In genomic region chr7:22584179-22584578, GRCh38 we compare ENCODE assay signal across 15 cellular contexts.
DNase-seq lines count a peak whose midpoint lies in the region; ATAC-seq, FAIRE-seq and TF ChIP-seq lines count a peak whose summit lies in the region.
"Had no signal": no experiment of that assay in that cellular context is flagged by ENCODE, and none has a peak within 500 bp of the region (broad histone marks: within the 10 kb centered on the region; RNA-seq: fewer than 3 reads in every experiment).

No MANE protein-coding gene starts in this region.

- no peak overlapping the region for H3K9ac ChIP-seq in PC-3 (ENCODE audit: low read length)
- H3K9ac ChIP-seq in smooth muscle cell (ENCODE audit: low read depth), result no peak overlapping the region

- intact Hi-C loops in PC-3 (cut with micrococcal nuclease) (no loop called here), spleen (cut with DNase I; ENCODE audit: low total_unique reads) (no loop called here)

- no peaks in the 10 kb centered on the region for H3K36me3 ChIP-seq in PC-3 (ENCODE audit: low read depth, low read length)
- H3K36me3 ChIP-seq in smooth muscle cell (ENCODE audit: low read depth), result no peaks in the 10 kb centered on the region
- H3K36me3 ChIP-seq in spleen, result no peaks in the 10 kb centered on the region
- no peaks in the 10 kb centered on the region for H3K36me3 ChIP-seq in small intestine (ENCODE audit: control insufficient read depth in 2 of 2, insufficient read depth in 2 of 2, low read length in 2 of 2)

- 24% methylated on average over 1 of the region's 1 CpG for WGBS in smooth muscle cell (ENCODE audit: low lambda C conversion rate)
- 17 to 37% (median 33%) methylated on average over 1 of the region's 1 CpG for WGBS in spleen, 5 donors
- 58 to 86% (median 68%) methylated on average over 1 of the region's 1 CpG for WGBS in small intestine, 3 donors

- TF ChIP-seq POLR2A in spleen (IDR thresholded peaks at IDR 0.05), result no peak

- H3F3A ChIP-seq in PC-3 (ENCODE audit: low read length, unreplicated experiment) (no peaks in the 10 kb centered on the region), smooth muscle cell (ENCODE audit: low read depth) (peaks cover 12% of the 10 kb centered on the region)

- peak; percentile 78 for DNase-seq in SIG-M5 treated with dmso at 0.1 percent for 504 hours (lab: John Stamatoyannopoulos, UW; ENCODE audit: unreplicated experiment)
- no peak for DNase-seq in SIG-M5 (lab: John Stamatoyannopoulos, UW)
- no peak for DNase-seq in PC-3
- DNase-seq in smooth muscle cell (lab: John Stamatoyannopoulos, UW; ENCODE audit: unreplicated experiment), result no peak
- DNase-seq in spleen, result no peak
- DNase-seq in small intestine, result no peak
- DNase-seq: 8988T; activated CD8-positive, alpha-beta memory T cell treated with anti-CD3 and anti-CD28 coated beads, Interleukin-2, amount 50 U/mL, for 48 hours; cerebellar nuclear complex; NCI-H1092; NCI-H774; retina had no signal

- H3K27ac ChIP-seq in PC-3 (ENCODE audit: low read length) (peak overlapping the region; percentile 67), smooth muscle cell (ENCODE audit: low read depth) (no peak overlapping the region), spleen (no peak overlapping the region), small intestine (ENCODE audit: low read depth in 1 of 2, low read length in 1 of 2) (no peak overlapping the region)

- no peak for FAIRE-seq in small intestine (lab: Jason Lieb, UNC)

- peaks cover 27% of the 10 kb centered on the region for H3K4me1 ChIP-seq in PC-3 (ENCODE audit: insufficient read depth, low read length)
- peaks cover 9% of the 10 kb centered on the region for H3K4me1 ChIP-seq in smooth muscle cell (ENCODE audit: low read depth)
- H3K4me1 ChIP-seq in spleen, result peaks cover 8 to 60% (median 28%) of the 10 kb centered on the region in 6 donors
- no peaks in the 10 kb centered on the region for H3K4me1 ChIP-seq in small intestine (ENCODE audit: control insufficient read depth in 2 of 2, insufficient read depth in 1 of 2, low read depth in 1 of 2, low read length in 1 of 2)

- POLR2A ChIA-PET in PC-3 (lab: Charles Lee; ENCODE audit: unreplicated experiment), result no interaction called here

- H3K79me2 ChIP-seq in PC-3 (ENCODE audit: low read length), result no peaks in the 10 kb centered on the region
- no peaks in the 10 kb centered on the region for H3K79me2 ChIP-seq in smooth muscle cell (ENCODE audit: low read depth)

- H3K27me3 ChIP-seq in PC-3 (ENCODE audit: low read length) (no peaks in the 10 kb centered on the region), smooth muscle cell (ENCODE audit: low read depth) (no peaks in the 10 kb centered on the region), spleen (replicated peaks in 1 of 7) (no peaks in the 10 kb centered on the region), small intestine (ENCODE audit: control insufficient read depth in 2 of 2, insufficient read depth in 2 of 2, low read length in 2 of 2) (no peaks in the 10 kb centered on the region)

- CTCF ChIA-PET in PC-3 (lab: Charles Lee), result interaction anchor here (1.0 kb wide), 1 partner anchor 147 kb away, joined by 3 read pairs; no protein-coding TSS in a partner anchor

- peak; percentile 74 for ATAC-seq in HG02870 (IDR thresholded peaks at IDR 0.05; ENCODE audit: unreplicated experiment)
- no peak for ATAC-seq in PC-3
- no peak for ATAC-seq in HG03097 (IDR thresholded peaks at IDR 0.05; ENCODE audit: low FRiP score, unreplicated experiment)

- H2AFZ ChIP-seq in PC-3 (ENCODE audit: low read length) (no peak overlapping the region), smooth muscle cell (ENCODE audit: low read depth) (no peak overlapping the region)

- no peak overlapping the region for H3K4me2 ChIP-seq in PC-3 (ENCODE audit: low read length)
- H3K4me2 ChIP-seq in smooth muscle cell, result peak overlapping the region; percentile 11

- H3K9me2 ChIP-seq in PC-3 (replicated peaks; ENCODE audit: low read length), result no peaks in the 10 kb centered on the region

- TF ChIP-seq CTCF in PC-3 (conservative IDR thresholded peaks at IDR 0.05; ENCODE audit: low read depth, low read length) (no peak), smooth muscle cell (IDR thresholded peaks at IDR 0.05; ENCODE audit: borderline replicate concordance, insufficient read depth, poor library complexity, severe bottlenecking) (no peak), spleen (IDR thresholded peaks at IDR 0.05 in 8 of 11, conservative IDR thresholded peaks at IDR 0.05 in 3 of 11) (no peak)

- BruUV-seq in PC-3 (replicated peaks; lab: Mats Ljungman, UMichigan), result no TSS peak

- no peak overlapping the region for H3K4me3 ChIP-seq in PC-3 (ENCODE audit: low read length)
- H3K4me3 ChIP-seq in smooth muscle cell, result no peak overlapping the region
- no peak overlapping the region for H3K4me3 ChIP-seq in spleen
- no peak overlapping the region for H3K4me3 ChIP-seq in small intestine (ENCODE audit: low read depth in 1 of 2, low read length in 2 of 2)
- H3K4me3 ChIP-seq: lung had no signal

- H3K9me3 ChIP-seq in PC-3 (ENCODE audit: low read length), result no peaks in the 10 kb centered on the region
- H3K9me3 ChIP-seq in smooth muscle cell (replicated peaks; ENCODE audit: low read depth), result no peaks in the 10 kb centered on the region
- no peaks in the 10 kb centered on the region for H3K9me3 ChIP-seq in spleen
- H3K9me3 ChIP-seq in small intestine (ENCODE audit: control insufficient read depth, low read depth), result no peaks in the 10 kb centered on the region

- H4K20me1 ChIP-seq in PC-3 (ENCODE audit: low read length) (no peaks in the 10 kb centered on the region), smooth muscle cell (ENCODE audit: low read depth) (no peaks in the 10 kb centered on the region)
